In genomic region chr5:172002310-172002709, GRCh38 we compare ENCODE assay signal across 10 cellular contexts. TPM values are rescaled to one million over a fixed set of nuclear protein-coding genes. Genes with fewer than 3 reads are reported as not detected.
DNase-seq lines count a peak whose midpoint lies in the region; ATAC-seq and TF ChIP-seq lines count a peak whose summit lies in the region.
"Had no signal": no experiment of that assay in that cellular context is flagged by ENCODE, and none has a peak within 500 bp of the region (broad histone marks: within the 10 kb centered on the region; RNA-seq: fewer than 3 reads in every experiment).

No MANE protein-coding gene starts in this region.

- no peak overlapping the region for H3K9ac ChIP-seq in IMR-90 (ENCODE audit: low read depth, low read length)
- H3K9ac ChIP-seq: BLaER1 had no signal

- H3K36me3 ChIP-seq in IMR-90 (ENCODE audit: control insufficient read depth, insufficient read depth, low read length): no peaks in the 10 kb centered on the region
- no peaks in the 10 kb centered on the region for H3K36me3 ChIP-seq in brain microvascular endothelial cell (replicated peaks)
- H3K36me3 ChIP-seq: BLaER1 had no signal

- no peak overlapping the region for H2AFZ ChIP-seq in IMR-90 (replicated peaks; ENCODE audit: low read length, poor library complexity)

- no peak overlapping the region for H2AK9ac ChIP-seq in IMR-90 (replicated peaks; ENCODE audit: low read depth, low read length, poor library complexity)

- DNase-seq in NCI-H146 (lab: John Stamatoyannopoulos, UW): peak; percentile 2
- DNase-seq in NCI-H146 treated with DMSO at 0.1 percent for 48 hours (lab: John Stamatoyannopoulos, UW; ENCODE audit: unreplicated experiment): no peak
- DNase-seq in IMR-90: no peak
- DNase-seq in brain microvascular endothelial cell: no peak
- no peak for DNase-seq in progenitor cell of endocrine pancreas (ENCODE audit: low spot score, unreplicated experiment)
- no peak for DNase-seq in stimulated activated CD4-positive, alpha-beta T cell treated with anti-CD3 and anti-CD28 coated beads, Interleukin-12 subunit alpha, Interleukin-12 subunit beta, amount 100 ng/mL, for 4 hours
- DNase-seq in effector CD8-positive, alpha-beta T cell (lab: John Stamatoyannopoulos, UW): no peak
- DNase-seq in SHP77 treated with DMSO at 0.1 percent for 48 hours (lab: John Stamatoyannopoulos, UW): no peak

- peaks cover 5% of the 10 kb centered on the region for H3K4me1 ChIP-seq in IMR-90 (ENCODE audit: control insufficient read depth, insufficient read depth, low read length)

- peaks cover 15% of the 10 kb centered on the region for H3K9me1 ChIP-seq in IMR-90 (ENCODE audit: insufficient read depth, low read length)

- POLR2A ChIA-PET in IMR-90 (lab: Charles Lee; ENCODE audit: unreplicated experiment): no interaction called here

- H3K27me3 Mint-ChIP-seq in progenitor cell of endocrine pancreas: no peaks in the 10 kb centered on the region

- TF ChIP-seq CTCF in IMR-90 (conservative IDR thresholded peaks at IDR 0.05; ENCODE audit: low read depth, low read length): peak; percentile 42
- TF ChIP-seq CTCF in brain microvascular endothelial cell (IDR thresholded peaks at IDR 0.05; ENCODE audit: low read depth, low read length, missing control alignments): peak; percentile 67
- peak; percentile 52 for TF ChIP-seq CTCF in progenitor cell of endocrine pancreas (IDR thresholded peaks at IDR 0.05; ENCODE audit: unreplicated experiment)

- H2AK5ac ChIP-seq in IMR-90 (ENCODE audit: low read depth, low read length): no peak overlapping the region

- H3K4me2 ChIP-seq in IMR-90 (ENCODE audit: low read depth, low read length): no peak overlapping the region
- H3K4me2 ChIP-seq: BLaER1 had no signal

- no peak overlapping the region for H3K4ac ChIP-seq in IMR-90 (ENCODE audit: low read depth, low read length)

- no peak overlapping the region for H3K27ac Mint-ChIP-seq in progenitor cell of endocrine pancreas

- H3K18ac ChIP-seq in IMR-90 (ENCODE audit: low read depth, low read length): no peak overlapping the region

- intact Hi-C loops in IMR-90 (cut with micrococcal nuclease): loop anchor here (2.0 kb wide), 1 partner anchor 18 kb away; no protein-coding TSS in a partner anchor

- in situ Hi-C loops in IMR-90 (cut with MboI; ENCODE audit: low sequenced_read_pairs): no loop called here
- in situ Hi-C loops in brain microvascular endothelial cell (cut with HindIII; ENCODE audit: low pct_ligation_motif_present, low sequenced_read_pairs): no loop called here

- H2BK120ac ChIP-seq in IMR-90 (ENCODE audit: low read depth, low read length): no peak overlapping the region

- no peak overlapping the region; the same call in 1 of the 2 replicates for H3K23ac ChIP-seq in IMR-90 (ENCODE audit: low read depth, low read length)

- H3K4me1 Mint-ChIP-seq in progenitor cell of endocrine pancreas (ENCODE audit: low read depth): peaks cover 50% of the 10 kb centered on the region

- CTCF ChIA-PET in IMR-90 (lab: Yijun Ruan, JAX): interaction anchor here (0.7 kb wide), 1 partner anchor 18 kb away, joined by 4 read pairs; no protein-coding TSS in a partner anchor

- peaks cover 86% of the 10 kb centered on the region for H4K20me1 ChIP-seq in IMR-90 (ENCODE audit: insufficient read depth, low read length)

- H4K91ac ChIP-seq in IMR-90 (ENCODE audit: insufficient read depth, low read depth, low read length): no peak overlapping the region

- H4K8ac ChIP-seq in IMR-90 (ENCODE audit: low read depth in 2 of 2, low read length in 2 of 2): no peak overlapping the region

- H3K4me3 Mint-ChIP-seq in progenitor cell of endocrine pancreas (ENCODE audit: low read depth): no peak overlapping the region

- H2BK5ac ChIP-seq in IMR-90 (ENCODE audit: low read depth, low read length, poor library complexity, severe bottlenecking): no peak overlapping the region

- no peak for TF ChIP-seq POLR2A in IMR-90 (IDR thresholded peaks at IDR 0.05; ENCODE audit: low read depth, low read length)

- H3K56ac ChIP-seq in IMR-90 (ENCODE audit: extremely low read depth, insufficient read depth, low read length): no peak overlapping the region

- peaks cover 7 to 72% of the 10 kb centered on the region in 2 experiments for H3K79me1 ChIP-seq in IMR-90 (ENCODE audit: low read depth in 1 of 2, low read length in 2 of 2)

- H3K27me3 ChIP-seq in IMR-90 (ENCODE audit: control insufficient read depth, insufficient read depth, low read length): no peaks in the 10 kb centered on the region
- no peaks in the 10 kb centered on the region for H3K27me3 ChIP-seq in brain microvascular endothelial cell (replicated peaks)
- H3K27me3 ChIP-seq: BLaER1 had no signal

- H3K27ac ChIP-seq in IMR-90 (ENCODE audit: insufficient read depth, low read length) (no peak overlapping the region), brain microvascular endothelial cell (no peak overlapping the region)
- H3K27ac ChIP-seq: BLaER1, SK-N-MC had no signal

- H2BK20ac ChIP-seq in IMR-90 (ENCODE audit: low read depth, low read length): no peak overlapping the region

- peak; percentile 18; the same call in 1 of the 2 replicates for TF ChIP-seq RAD21 in IMR-90 (IDR thresholded peaks at IDR 0.05; ENCODE audit: low read length)

- H2BK15ac ChIP-seq in IMR-90 (ENCODE audit: low read depth, low read length): no peak overlapping the region

- no peak overlapping the region for H3K14ac ChIP-seq in IMR-90 (replicated peaks; ENCODE audit: low read depth, low read length)

- ATAC-seq in IMR-90 (ENCODE audit: low read depth): no peak

- no peaks in the 10 kb centered on the region for H3K36me3 Mint-ChIP-seq in progenitor cell of endocrine pancreas (ENCODE audit: insufficient read depth)

- BruUV-seq in IMR-90 (replicated peaks; lab: Mats Ljungman, UMichigan): no TSS peak

- no peaks in the 10 kb centered on the region for H3K9me3 ChIP-seq in IMR-90 (ENCODE audit: control insufficient read depth, insufficient read depth, low read length)
- H3K9me3 ChIP-seq: BLaER1 had no signal

- H3K9me3 Mint-ChIP-seq in progenitor cell of endocrine pancreas (ENCODE audit: low read depth): no peaks in the 10 kb centered on the region

- H3K4me3 ChIP-seq in IMR-90 (ENCODE audit: insufficient read depth, low read depth, low read length): no peak overlapping the region
- no peak overlapping the region for H3K4me3 ChIP-seq in brain microvascular endothelial cell (ENCODE audit: low read depth, low read length)
- H3K4me3 ChIP-seq: BLaER1, SK-N-MC had no signal

- dilution Hi-C loops in IMR-90 (cut with HindIII; ENCODE audit: low sequenced_read_pairs, unreplicated experiment): no loop called here

- no peak overlapping the region for H4K5ac ChIP-seq in IMR-90 (ENCODE audit: low read depth, low read length)

- no CpG with 5 or more reads among the region's 2 CpGs for WGBS in IMR-90 (ENCODE audit: extremely low coverage in 2 of 2, insufficient read length in 1 of 2), 2 experiments

TF ChIP-seq in IMR-90, 13 proteins besides CTCF, POLR2A, EP300 and RAD21:
- TF ChIP-seq SMC3 (IDR thresholded peaks at IDR 0.05; ENCODE audit: low read depth, low read length) (no peak), NFE2L2 (IDR thresholded peaks at IDR 0.05; ENCODE audit: low read depth, low read length) (no peak), MAFK (IDR thresholded peaks at IDR 0.05; ENCODE audit: low read depth, low read length) (no peak), MAZ (IDR thresholded peaks at IDR 0.05; ENCODE audit: borderline replicate concordance, low read depth, low read length) (no peak), RFX5 (IDR thresholded peaks at IDR 0.05; ENCODE audit: low read depth, low read length) (no peak)
- TF ChIP-seq, protein P1, sequence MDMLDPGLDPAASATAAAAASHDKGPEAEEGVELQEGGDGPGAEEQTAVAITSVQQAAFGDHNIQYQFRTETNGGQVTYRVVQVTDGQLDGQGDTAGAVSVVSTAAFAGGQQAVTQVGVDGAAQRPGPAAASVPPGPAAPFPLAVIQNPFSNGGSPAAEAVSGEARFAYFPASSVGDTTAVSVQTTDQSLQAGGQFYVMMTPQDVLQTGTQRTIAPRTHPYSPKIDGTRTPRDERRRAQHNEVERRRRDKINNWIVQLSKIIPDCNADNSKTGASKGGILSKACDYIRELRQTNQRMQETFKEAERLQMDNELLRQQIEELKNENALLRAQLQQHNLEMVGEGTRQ (IDR thresholded peaks at IDR 0.05; ENCODE audit: low read depth, low read length): no peak
TF ChIP-seq in IMR-90: peak in this region for 0.

RNA-seq across cellular contexts. Expression of gene FBXW11, which starts 4.1 kb away (rescaled TPM):
- total RNA-seq in IMR-90 (2012; rRNA removed) (97.1 and 100 TPM in 2 replicates), progenitor cell of endocrine pancreas (61.2 and 63.5 TPM in 2 replicates)
- polyA plus RNA-seq in IMR-90 (2012; rRNA removed): 29.1 and 34.3 TPM in 2 replicates
- 14.9 and 17.1 TPM in 2 replicates for polyA plus RNA-seq in IMR-90 (2012; cell fraction: cytosol; rRNA removed)
- polyA plus RNA-seq in IMR-90 (2012; cell fraction: nucleus; rRNA removed; ENCODE audit: low replicate concordance): 10.5 and 28.9 TPM in 2 replicates
